ENCODE assay signal across 13 cellular contexts in genomic region chrX:38282044-38282443, GRCh38. TPM values are rescaled to one million over a fixed set of nuclear protein-coding genes. Genes with fewer than 3 reads are reported as not detected.
DNase-seq lines count a peak whose midpoint lies in the region; ATAC-seq, FAIRE-seq and TF ChIP-seq lines count a peak whose summit lies in the region.
"Had no signal": no experiment of that assay in that cellular context is flagged by ENCODE, and none has a peak within 500 bp of the region (broad histone marks: within the 10 kb centered on the region; RNA-seq: fewer than 3 reads in every experiment).

No MANE protein-coding gene starts in this region.

- no peaks in the 10 kb centered on the region for H3K27me3 ChIP-seq in GM23338 (ENCODE audit: insufficient read depth)
- H3K27me3 ChIP-seq in bronchial epithelial cell (ENCODE audit: control insufficient read depth, insufficient read depth, low read length), result no peaks in the 10 kb centered on the region

- no peak overlapping the region for H2AFZ ChIP-seq in GM23338

- FAIRE-seq in bronchial epithelial cell (lab: Jason Lieb, UNC), result peak; percentile 47

- H3K4me1 ChIP-seq in GM23338 (ENCODE audit: insufficient read depth), result peaks cover 8% of the 10 kb centered on the region; the same call in 1 of the 2 replicates

- ATAC-seq in GM23338, result peak; percentile 72
- no peak for ATAC-seq in activated T-helper 17 cell treated with anti-CD3 and anti-CD28 coated beads, Interleukin-2, amount 50 U/mL, for 72 hours (replicated peaks)

- DNase-seq in AG08395 (ENCODE audit: low spot score), result peak; percentile 19
- DNase-seq in GM23338 (ENCODE audit: low spot score), result peak; percentile 30
- no peak for DNase-seq in bronchial epithelial cell (ENCODE audit: low read depth)
- DNase-seq in iPS-NIHi7 (ENCODE audit: extremely low spot score), result peak; percentile 45
- DNase-seq in coronary artery (ENCODE audit: low spot score), result no peak
- DNase-seq in NCI-H146 (lab: John Stamatoyannopoulos, UW), result no peak
- DNase-seq in CD14-positive monocyte (ENCODE audit: low spot score), result no peak
- DNase-seq: activated CD8-positive, alpha-beta memory T cell treated with anti-CD3 and anti-CD28 coated beads for 24 hours; activated naive CD8-positive, alpha-beta T cell treated with anti-CD3 and anti-CD28 coated beads, Interleukin-2, amount 10 ng/mL, durations not matched to agents 7 days and 5 days; CD4-positive, alpha-beta T cell; NCI-H510A; retina had no signal

- H3K79me2 ChIP-seq in GM23338 (replicated peaks; ENCODE audit: insufficient read depth), result no peaks in the 10 kb centered on the region

- peak; percentile 20 to 54; a peak in 3 of 4 replicates for TF ChIP-seq CTCF in GM23338 (conservative IDR thresholded peaks at IDR 0.05; ENCODE audit: low read depth in 2 of 2)
- TF ChIP-seq CTCF in bronchial epithelial cell (IDR thresholded peaks at IDR 0.05; ENCODE audit: insufficient read depth, low read length, severe bottlenecking), result peak; percentile 14
- TF ChIP-seq CTCF in coronary artery (IDR thresholded peaks at IDR 0.05), result no peak
- no peak for TF ChIP-seq CTCF in CD14-positive monocyte (IDR thresholded peaks at IDR 0.05)

- no peak overlapping the region for H3K4me3 ChIP-seq in GM23338
- H3K4me3 ChIP-seq in bronchial epithelial cell (ENCODE audit: low read depth, low read length), result no peak overlapping the region
- no peak overlapping the region for H3K4me3 ChIP-seq in coronary artery

- peaks cover 3% of the 10 kb centered on the region; the same call in 1 of the 3 replicates for H3K36me3 Mint-ChIP-seq in GM23338 (ENCODE audit: low read depth)
- peaks cover 3% of the 10 kb centered on the region for H3K36me3 Mint-ChIP-seq in activated T-helper 17 cell treated with anti-CD3 and anti-CD28 coated beads, Interleukin-2, amount 50 U/mL, for 72 hours (ENCODE audit: low read depth)
- peaks cover 9 to 11% of the 10 kb centered on the region in 2 donors for H3K36me3 Mint-ChIP-seq in CD14-positive monocyte
- H3K36me3 Mint-ChIP-seq: activated naive CD8-positive, alpha-beta T cell treated with anti-CD3 and anti-CD28 coated beads, Interleukin-2, amount 10 ng/mL, durations not matched to agents 7 days and 5 days had no signal

- H3K27ac Mint-ChIP-seq in GM23338, result no peak overlapping the region
- H3K27ac Mint-ChIP-seq in activated T-helper 17 cell treated with anti-CD3 and anti-CD28 coated beads, Interleukin-2, amount 50 U/mL, for 72 hours, result no peak overlapping the region
- H3K27ac Mint-ChIP-seq in CD14-positive monocyte, result peak overlapping the region in 1 of 7 donors; percentile 59
- H3K27ac Mint-ChIP-seq: activated naive CD8-positive, alpha-beta T cell treated with anti-CD3 and anti-CD28 coated beads, Interleukin-2, amount 10 ng/mL, durations not matched to agents 7 days and 5 days; CD4-positive, alpha-beta T cell had no signal

- H3K36me3 ChIP-seq in GM23338 (ENCODE audit: insufficient read depth), result no peaks in the 10 kb centered on the region
- no peaks in the 10 kb centered on the region for H3K36me3 ChIP-seq in bronchial epithelial cell (ENCODE audit: control insufficient read depth, insufficient read depth, low read length)

- H3K9me2 ChIP-seq in GM23338 (ENCODE audit: insufficient read depth), result no peaks in the 10 kb centered on the region

- no peak overlapping the region for H3K4me2 ChIP-seq in GM23338

- H3F3A ChIP-seq in GM23338 (replicated peaks; ENCODE audit: low read depth), result no peaks in the 10 kb centered on the region

- H3K4me1 Mint-ChIP-seq in GM23338 (peaks cover 10% of the 10 kb centered on the region), CD14-positive monocyte (no peaks in the 10 kb centered on the region)
- H3K4me1 Mint-ChIP-seq in activated T-helper 17 cell treated with anti-CD3 and anti-CD28 coated beads, Interleukin-2, amount 50 U/mL, for 72 hours, result peaks cover 4% of the 10 kb centered on the region

- H3K4me3 Mint-ChIP-seq in GM23338, result no peak overlapping the region
- no peak overlapping the region for H3K4me3 Mint-ChIP-seq in activated T-helper 17 cell treated with anti-CD3 and anti-CD28 coated beads, Interleukin-2, amount 50 U/mL, for 72 hours
- H3K4me3 Mint-ChIP-seq in CD14-positive monocyte, result no peak overlapping the region
- H3K4me3 Mint-ChIP-seq: activated naive CD8-positive, alpha-beta T cell treated with anti-CD3 and anti-CD28 coated beads, Interleukin-2, amount 10 ng/mL, durations not matched to agents 7 days and 5 days; CD4-positive, alpha-beta T cell had no signal

- intact Hi-C loops in CD14-positive monocyte (cut with micrococcal nuclease), result no loop called here

- H4K20me1 ChIP-seq in GM23338 (replicated peaks; ENCODE audit: insufficient read depth), result no peaks in the 10 kb centered on the region

- H3K27me3 Mint-ChIP-seq in GM23338 (ENCODE audit: insufficient read depth, low read depth, poor library complexity), result peaks cover 4% of the 10 kb centered on the region
- no peaks in the 10 kb centered on the region for H3K27me3 Mint-ChIP-seq in activated T-helper 17 cell treated with anti-CD3 and anti-CD28 coated beads, Interleukin-2, amount 50 U/mL, for 72 hours
- H3K27me3 Mint-ChIP-seq in CD14-positive monocyte (ENCODE audit: low read depth in 3 of 3), result peaks cover 0 to 4% (median 2%) of the 10 kb centered on the region in 3 donors
- H3K27me3 Mint-ChIP-seq: activated naive CD8-positive, alpha-beta T cell treated with anti-CD3 and anti-CD28 coated beads, Interleukin-2, amount 10 ng/mL, durations not matched to agents 7 days and 5 days; CD4-positive, alpha-beta T cell had no signal

- no peak overlapping the region for H3K27ac ChIP-seq in GM23338 (ENCODE audit: low read depth)
- no peak overlapping the region for H3K27ac ChIP-seq in coronary artery

- no peaks in the 10 kb centered on the region; the same call in 2 of the 3 replicates for H3K9me3 Mint-ChIP-seq in GM23338
- no peaks in the 10 kb centered on the region for H3K9me3 Mint-ChIP-seq in activated T-helper 17 cell treated with anti-CD3 and anti-CD28 coated beads, Interleukin-2, amount 50 U/mL, for 72 hours
- H3K9me3 Mint-ChIP-seq in CD14-positive monocyte, result peaks cover 0 to 8% (median 2%) of the 10 kb centered on the region in 7 donors
- H3K9me3 Mint-ChIP-seq: activated naive CD8-positive, alpha-beta T cell treated with anti-CD3 and anti-CD28 coated beads, Interleukin-2, amount 10 ng/mL, durations not matched to agents 7 days and 5 days; CD4-positive, alpha-beta T cell had no signal

TF ChIP-seq in GM23338, 12 proteins besides CTCF, POLR2A, EP300 and RAD21:
- TF ChIP-seq STAT1 (IDR thresholded peaks at IDR 0.05; ENCODE audit: unreplicated experiment) (no peak), JUNB (IDR thresholded peaks at IDR 0.05; ENCODE audit: unreplicated experiment) (no peak), POLR2AphosphoS5 (IDR thresholded peaks at IDR 0.05; ENCODE audit: low read depth) (no peak), ETS1 (IDR thresholded peaks at IDR 0.05) (no peak), REST (IDR thresholded peaks at IDR 0.05; ENCODE audit: unreplicated experiment) (no peak), EZH2phosphoT487 (IDR thresholded peaks at IDR 0.05; ENCODE audit: unreplicated experiment) (no peak)

RNA-seq across cellular contexts. Expression of gene RPGR, which starts 45.3 kb away (rescaled TPM):
- total RNA-seq in GM23338 (2014; rRNA removed; shearing (Covaris generic)), result 19.6 and 36.3 TPM in 2 replicates
- 7.4 and 9.0 TPM in 2 replicates for polyA plus RNA-seq in GM23338 (2016; fragmentation: Nextera tagmentation; extraction: Ambion mirVana)
- total RNA-seq in bronchial epithelial cell, result 6.5 and 8.2 TPM in 2 replicates
- total RNA-seq in activated T-helper 17 cell treated with anti-CD3 and anti-CD28 coated beads, Interleukin-2, amount 50 U/mL, for 72 hours, result 1 to 10 TPM; 3.5 to 7.5 TPM
- 10 to 100 TPM in 1 of 2 donors, 1 to 10 TPM in 1; 4.3 to 10.9 TPM for polyA plus RNA-seq in CD14-positive monocyte

Comparison
In these comparisons a context has a peak if more than half of its experiments do, and no peak if none do; other contexts are left out.
1. DNase-seq: peak in AG08395 (single experiment), GM23338 (single experiment) and iPS-NIHi7 (single experiment); none in bronchial epithelial cell (single experiment), coronary artery (single experiment), NCI-H146 (single experiment) and CD14-positive monocyte (single experiment).
2. CTCF ChIP-seq: peak in GM23338 (2 of 2) and bronchial epithelial cell (single experiment); none in coronary artery (single experiment) and CD14-positive monocyte (single experiment).